9 cellular contexts compared by ENCODE assay signal in genomic region chr2:17539993-17540812, GRCh38. TPM values are rescaled to one million over a fixed set of nuclear protein-coding genes. Genes with fewer than 3 reads are reported as not detected.
A peak's percentile ranks its signal among the peaks of the same experiment; 100 is the strongest.
DNase-seq lines count a peak whose midpoint lies in the region; ATAC-seq and TF ChIP-seq lines count a peak whose summit lies in the region.
"Had no signal": no experiment of that assay in that cellular context is flagged by ENCODE, and none has a peak within 500 bp of the region (broad histone marks: within the 10 kb centered on the region; RNA-seq: fewer than 3 reads in every experiment).

Gene VSNL1, plus strand, starts transcription at chr2:17540696. Its CDS starts 51,379 bp downstream, at chr2:17592075.

- no peak within 1 kb of the TSS for H3K4me3 Mint-ChIP-seq in activated naive CD8-positive, alpha-beta T cell treated with anti-CD3 and anti-CD28 coated beads, Interleukin-2, amount 10 ng/mL, durations not matched to agents 7 days and 5 days
- H3K4me3 Mint-ChIP-seq: activated naive CD8-positive, alpha-beta T cell had no signal

- H3K9me3 ChIP-seq in cardiac muscle cell (ENCODE audit: low read depth) (no peaks in the 10 kb centered on the region), ovary (no peaks in the 10 kb centered on the region)

- intact Hi-C loops in ovary (cut with DNase I): no loop called here

- peaks cover 9% of the 10 kb centered on the region for H3K4me1 Mint-ChIP-seq in activated naive CD8-positive, alpha-beta T cell treated with anti-CD3 and anti-CD28 coated beads, Interleukin-2, amount 10 ng/mL, durations not matched to agents 7 days and 5 days

- no peak for ATAC-seq in activated naive CD8-positive, alpha-beta T cell treated with anti-CD3 and anti-CD28 coated beads, Interleukin-2, amount 10 ng/mL, durations not matched to agents 7 days and 5 days (ENCODE audit: low read depth)
- ATAC-seq in GM21390 (IDR thresholded peaks at IDR 0.05; ENCODE audit: unreplicated experiment) (no peak), HG03432 (IDR thresholded peaks at IDR 0.05; ENCODE audit: unreplicated experiment) (no peak)

- DNase-seq in AG08396 (ENCODE audit: low spot score): peak; percentile 59
- DNase-seq in LNCaP clone FGC (ENCODE audit: low read depth): no peak
- no peak for DNase-seq in activated naive CD8-positive, alpha-beta T cell treated with anti-CD3 and anti-CD28 coated beads, Interleukin-2, amount 10 ng/mL, durations not matched to agents 7 days and 5 days
- peak; percentile 85 to 96 for DNase-seq in cardiac muscle cell (ENCODE audit: low read depth in 1 of 2, low spot score in 1 of 2)
- DNase-seq in ovary: peak; percentile 79 to 92 (median 86)
- no peak for DNase-seq in activated T-cell treated with anti-CD3 and anti-CD28 coated beads, Interleukin-2, amount 50 U/mL, for 48 hours

- H3K27me3 Mint-ChIP-seq in activated naive CD8-positive, alpha-beta T cell treated with anti-CD3 and anti-CD28 coated beads, Interleukin-2, amount 10 ng/mL, durations not matched to agents 7 days and 5 days: peaks cover 77% of the 10 kb centered on the region

- H3K27ac Mint-ChIP-seq in activated naive CD8-positive, alpha-beta T cell treated with anti-CD3 and anti-CD28 coated beads, Interleukin-2, amount 10 ng/mL, durations not matched to agents 7 days and 5 days: peak within 1 kb of the TSS; percentile 23
- H3K27ac Mint-ChIP-seq: activated naive CD8-positive, alpha-beta T cell had no signal

- H3K36me3 ChIP-seq in cardiac muscle cell (no peaks in the 10 kb centered on the region), ovary (no peaks in the 10 kb centered on the region)

- H3K4me1 ChIP-seq in cardiac muscle cell (ENCODE audit: low read depth) (peaks cover 6% of the 10 kb centered on the region), ovary (ENCODE audit: insufficient read depth) (no peaks in the 10 kb centered on the region)

- no peaks in the 10 kb centered on the region for H3K9me3 Mint-ChIP-seq in activated naive CD8-positive, alpha-beta T cell treated with anti-CD3 and anti-CD28 coated beads, Interleukin-2, amount 10 ng/mL, durations not matched to agents 7 days and 5 days

- H3K36me3 Mint-ChIP-seq in activated naive CD8-positive, alpha-beta T cell treated with anti-CD3 and anti-CD28 coated beads, Interleukin-2, amount 10 ng/mL, durations not matched to agents 7 days and 5 days: peaks cover 5% of the 10 kb centered on the region
- H3K36me3 Mint-ChIP-seq: activated naive CD8-positive, alpha-beta T cell had no signal

- no peak for TF ChIP-seq POLR2A in ovary (IDR thresholded peaks at IDR 0.05)

- POLR2A ChIA-PET in activated naive CD8-positive, alpha-beta T cell treated with anti-CD3 and anti-CD28 coated beads, Interleukin-2, amount 10 ng/mL, durations not matched to agents 7 days and 5 days (lab: Charles Lee): no interaction called here

- WGBS in ovary, 3 donors: 1% methylated on average over 47 to 48 of the region's 48 CpGs

- peaks cover 60% of the 10 kb centered on the region for H3K27me3 ChIP-seq in cardiac muscle cell
- no peaks in the 10 kb centered on the region for H3K27me3 ChIP-seq in ovary

- no peak for TF ChIP-seq CTCF in LNCaP clone FGC (IDR thresholded peaks at IDR 0.05; ENCODE audit: control insufficient read depth, extremely low read depth, insufficient read depth)
- TF ChIP-seq CTCF in cardiac muscle cell (IDR thresholded peaks at IDR 0.05; ENCODE audit: low read depth, low read length): no peak
- no peak for TF ChIP-seq CTCF in ovary (IDR thresholded peaks at IDR 0.05)

- no peak within 1 kb of the TSS for H3K27ac ChIP-seq in cardiac muscle cell
- peak within 1 kb of the TSS; percentile 30 to 65 for H3K27ac ChIP-seq in ovary

- H3K4me3 ChIP-seq in LNCaP clone FGC (ENCODE audit: low read depth, low read length): peak within 1 kb of the TSS; percentile 26
- peak within 1 kb of the TSS; percentile 38 for H3K4me3 ChIP-seq in cardiac muscle cell
- peak within 1 kb of the TSS; percentile 56 for H3K4me3 ChIP-seq in ovary

- no peak for TF ChIP-seq EP300 in ovary (IDR thresholded peaks at IDR 0.05)

RNA-seq across cellular contexts. Expression of gene VSNL1, which starts in this region (rescaled TPM):
- not detected for total RNA-seq in activated naive CD8-positive, alpha-beta T cell treated with anti-CD3 and anti-CD28 coated beads, Interleukin-2, amount 10 ng/mL, durations not matched to agents 7 days and 5 days
- total RNA-seq in cardiac muscle cell (3.9 and 4.1 TPM in 2 replicates), ovary (1 to 10 TPM in 5 of 7 donors, under 1 TPM in 1, not detected in 1; 0.60 to 9.4 (median 4.0) TPM)
- polyA plus RNA-seq in cardiac muscle cell (1.3 and 3.9 TPM in 2 replicates), ovary (1 to 10 TPM in 1 of 2 donors, under 1 TPM in 1; 0.41 to 2.8 TPM)

Comparison
In these comparisons a context has a peak if more than half of its experiments do, and no peak if none do; other contexts are left out.
1. DNase-seq: peak in AG08396 (single experiment), cardiac muscle cell (2 of 2) and ovary (5 of 5); none in LNCaP clone FGC (single experiment), activated naive CD8-positive, alpha-beta T cell treated with anti-CD3 and anti-CD28 coated beads, Interleukin-2, amount 10 ng/mL, durations not matched to agents 7 days and 5 days (single experiment) and activated T-cell treated with anti-CD3 and anti-CD28 coated beads, Interleukin-2, amount 50 U/mL, for 48 hours (0 of 2).
2. Peak in every context shown above with its lines, with median percentiles within 50 percentile points of each other: H3K4me3 ChIP-seq.